ENCODE assay signal across 8 cellular contexts in the genomic region with DNA sequence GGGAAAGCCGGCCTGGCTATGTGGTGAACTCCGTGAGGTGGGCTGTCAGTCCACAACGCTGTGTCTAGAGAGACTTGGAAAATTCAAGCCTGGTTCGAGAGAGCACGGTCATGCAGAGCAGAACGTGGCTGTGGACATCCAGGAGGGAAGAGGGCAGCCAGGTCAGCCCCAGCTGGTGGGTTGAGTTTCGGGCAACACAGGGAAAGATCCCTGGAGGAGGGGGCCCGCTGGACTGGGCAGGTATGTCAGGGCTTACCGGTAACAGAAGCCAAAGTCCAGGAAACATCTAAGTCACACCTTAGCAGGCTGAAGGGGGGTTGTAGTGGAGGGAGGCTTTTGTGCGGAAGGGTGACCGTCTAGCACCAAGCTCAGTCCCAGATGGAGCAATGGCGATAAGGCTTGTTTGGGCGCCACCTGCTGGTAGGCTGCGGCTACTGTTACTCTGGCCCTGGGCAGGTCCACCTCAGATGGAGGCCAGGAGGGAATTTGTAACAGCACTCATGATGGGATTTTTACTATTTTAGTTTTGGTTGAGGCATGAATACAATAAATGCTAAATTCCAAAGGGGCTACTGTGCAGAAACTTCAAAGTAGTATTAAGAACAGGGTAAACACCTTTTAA.
DNase-seq lines count a peak whose midpoint lies in the region; ATAC-seq and TF ChIP-seq lines count a peak whose summit lies in the region.

No MANE protein-coding gene starts in this region.

- H3K27ac Mint-ChIP-seq in activated T-helper 1 cell treated with anti-CD3 and anti-CD28 coated beads, Interleukin-12 subunit alpha, Interleukin-12 subunit beta, Interleukin-2, Interleukin-4 antibody, amounts not matched to agents 30 ng/mL and 10 ng/mL and 1 ng/mL, durations not matched to agents 14 hours and 24 hours and 36 hours = no peak overlapping the region

- H3K27ac ChIP-seq in Peyer's patch (no peak overlapping the region), testis (no peak overlapping the region)

- H3K27me3 ChIP-seq in Peyer's patch (no peaks in the 10 kb centered on the region), testis (no peaks in the 10 kb centered on the region)

- no peaks in the 10 kb centered on the region for H3K9me3 Mint-ChIP-seq in activated T-helper 1 cell treated with anti-CD3 and anti-CD28 coated beads, Interleukin-12 subunit alpha, Interleukin-12 subunit beta, Interleukin-2, Interleukin-4 antibody, amounts not matched to agents 30 ng/mL and 10 ng/mL and 1 ng/mL, durations not matched to agents 14 hours and 24 hours and 36 hours

- H3K36me3 ChIP-seq in Peyer's patch = no peaks in the 10 kb centered on the region
- H3K36me3 ChIP-seq in testis (ENCODE audit: low read depth, missing control alignments) = no peaks in the 10 kb centered on the region

- WGBS in testis, 2 donors = 39 to 40% methylated on average over 14 of the region's 14 CpGs

- intact Hi-C loops in activated T-helper 1 cell treated with anti-CD3 and anti-CD28 coated beads, Interleukin-12 subunit alpha, Interleukin-12 subunit beta, Interleukin-2, Interleukin-4 antibody, amounts not matched to agents 30 ng/mL and 10 ng/mL and 1 ng/mL, durations not matched to agents 14 hours and 24 hours and 36 hours (cut with micrococcal nuclease) = loop anchor here (1.0 to 10.0 kb wide), 6 partner anchors 144 to 586 kb away; partner anchors contain the start of gene HFM1
- intact Hi-C loops in testis (cut with DNase I; ENCODE audit: low total_unique reads) = no loop called here

- H3K4me1 ChIP-seq in Peyer's patch = no peaks in the 10 kb centered on the region
- no peaks in the 10 kb centered on the region for H3K4me1 ChIP-seq in testis

- ATAC-seq in GM21619 (IDR thresholded peaks at IDR 0.05; ENCODE audit: unreplicated experiment) = peak; percentile 94

- TF ChIP-seq CTCF in Peyer's patch (IDR thresholded peaks at IDR 0.05) (peak; percentile 77 to 90 (median 84)), foreskin fibroblast (IDR thresholded peaks at IDR 0.05; ENCODE audit: low read depth, low read length) (peak; percentile 100), testis (IDR thresholded peaks at IDR 0.05) (peak; percentile 84 to 92 (median 89))

- TF ChIP-seq POLR2A in Peyer's patch (IDR thresholded peaks at IDR 0.05) (no peak), testis (IDR thresholded peaks at IDR 0.05) (no peak)

- DNase-seq in EH (ENCODE audit: low read depth) (peak; percentile 58), HuH-7.5 (ENCODE audit: low spot score) (peak; percentile 51), Peyer's patch (peak; percentile 56 to 88 (median 84)), foreskin fibroblast (peak; percentile 32 to 73), nucleus accumbens (lab: John Stamatoyannopoulos, UW) (peak in 52 of 56 donors; percentile 3 to 85 (median 45)), testis (peak; percentile 89)
- DNase-seq in activated T-helper 1 cell treated with anti-CD3 and anti-CD28 coated beads, Interleukin-12 subunit alpha, Interleukin-12 subunit beta, Interleukin-2, Interleukin-4 antibody, amounts not matched to agents 30 ng/mL and 10 ng/mL and 1 ng/mL, durations not matched to agents 14 hours and 24 hours and 36 hours (ENCODE audit: low spot score) = peak; percentile 44

- no peaks in the 10 kb centered on the region for H3K27me3 Mint-ChIP-seq in activated T-helper 1 cell treated with anti-CD3 and anti-CD28 coated beads, Interleukin-12 subunit alpha, Interleukin-12 subunit beta, Interleukin-2, Interleukin-4 antibody, amounts not matched to agents 30 ng/mL and 10 ng/mL and 1 ng/mL, durations not matched to agents 14 hours and 24 hours and 36 hours (ENCODE audit: insufficient read depth)

- no peaks in the 10 kb centered on the region for H3K4me1 Mint-ChIP-seq in activated T-helper 1 cell treated with anti-CD3 and anti-CD28 coated beads, Interleukin-12 subunit alpha, Interleukin-12 subunit beta, Interleukin-2, Interleukin-4 antibody, amounts not matched to agents 30 ng/mL and 10 ng/mL and 1 ng/mL, durations not matched to agents 14 hours and 24 hours and 36 hours (ENCODE audit: low read depth)

- no peaks in the 10 kb centered on the region for H3K36me3 Mint-ChIP-seq in activated T-helper 1 cell treated with anti-CD3 and anti-CD28 coated beads, Interleukin-12 subunit alpha, Interleukin-12 subunit beta, Interleukin-2, Interleukin-4 antibody, amounts not matched to agents 30 ng/mL and 10 ng/mL and 1 ng/mL, durations not matched to agents 14 hours and 24 hours and 36 hours (ENCODE audit: low read depth)

- no peak overlapping the region for H3K4me3 ChIP-seq in Peyer's patch
- no peak overlapping the region for H3K4me3 ChIP-seq in foreskin fibroblast (ENCODE audit: low read depth in 1 of 2, low read length in 2 of 2)
- H3K4me3 ChIP-seq in testis = no peak overlapping the region

- H3K4me3 Mint-ChIP-seq in activated T-helper 1 cell treated with anti-CD3 and anti-CD28 coated beads, Interleukin-12 subunit alpha, Interleukin-12 subunit beta, Interleukin-2, Interleukin-4 antibody, amounts not matched to agents 30 ng/mL and 10 ng/mL and 1 ng/mL, durations not matched to agents 14 hours and 24 hours and 36 hours = no peak overlapping the region

- H3K9me3 ChIP-seq in Peyer's patch (no peaks in the 10 kb centered on the region), testis (no peaks in the 10 kb centered on the region)
